Comparison of ENCODE assay signal across 21 cellular contexts in the genomic region with DNA sequence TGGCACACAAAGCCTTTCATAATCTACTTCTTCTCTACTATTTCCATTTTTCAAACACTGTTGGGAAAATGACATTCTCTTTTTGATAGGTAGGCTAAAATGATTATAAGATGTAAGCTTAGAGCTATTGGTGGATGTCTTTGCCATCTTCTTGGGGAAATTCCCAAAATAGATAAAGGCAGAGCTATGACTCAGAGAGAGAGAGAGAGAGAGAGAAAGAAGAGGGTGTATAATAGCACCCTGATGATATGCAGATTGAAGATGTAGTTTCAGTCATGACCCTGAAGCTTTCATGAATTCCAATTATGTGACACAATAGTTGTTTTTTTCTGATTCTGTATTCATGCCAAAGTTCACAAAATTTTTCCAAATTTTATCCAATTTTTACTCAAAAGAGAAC.
"Had no signal": no experiment of that assay in that cellular context is flagged by ENCODE, and none has a peak within 500 bp of the region (broad histone marks: within the 10 kb centered on the region; RNA-seq: fewer than 3 reads in every experiment).

No MANE protein-coding gene starts in this region.

- H3K4me1 ChIP-seq: body of pancreas, heart left ventricle, left lung, neural progenitor cell, tibial artery had no signal

- H3K27me3 ChIP-seq: body of pancreas, cardiac muscle cell, left lung, neural progenitor cell, tibial artery had no signal

- H3K4me3 ChIP-seq: body of pancreas, cardiac muscle cell, heart left ventricle, left lung, lung, neural progenitor cell, tibial artery had no signal

- H3K9me3 Mint-ChIP-seq: activated T-helper 2 cell treated with anti-CD3 and anti-CD28 coated beads, Interferon-gamma antibody, Interleukin-2, Interleukin-4, amounts not matched to agents 10 μg/mL and 5 μg/mL and 100 μg/mL, durations not matched to agents 14 hours and 24 hours and 36 hours; naive thymus-derived CD8-positive, alpha-beta T cell; T-cell; T-helper 2 cell treated with Interferon-gamma antibody and Interleukin-4, amounts not matched to agents 5 μg/mL and 100 μg/mL, for 36 hours had no signal

- H3K27ac ChIP-seq: body of pancreas, cardiac muscle cell, heart left ventricle, left lung, neural progenitor cell, tibial artery, WERI-Rb-1 had no signal

- ATAC-seq: body of pancreas; heart left ventricle; left lung; naive thymus-derived CD8-positive, alpha-beta T cell; SK-N-SH treated with all-trans-retinoic acid at 6 μM for 48 hours; T-cell had no signal

- H3K4me1 Mint-ChIP-seq: immature natural killer cell; naive thymus-derived CD8-positive, alpha-beta T cell; T-cell had no signal

- H3K9ac ChIP-seq: neural progenitor cell had no signal

- DNase-seq: activated CD4-positive, alpha-beta T cell treated with anti-CD3 and anti-CD28 coated beads, Interleukin-2, amount 50 U/mL, for 4 hours; activated naive CD4-positive, alpha-beta T cell treated with Interleukin-2 at 50 U/mL for 16 hours; anterior cingulate cortex; body of pancreas; cortex of kidney; heart left ventricle; immature natural killer cell; left lung; naive thymus-derived CD8-positive, alpha-beta T cell; stimulated activated CD4-positive, alpha-beta T cell treated with anti-CD3 and anti-CD28 coated beads, Interleukin-2, amount 100 ng/mL, for 48 hours; stimulated activated naive CD4-positive, alpha-beta T cell treated with Interleukin-2 at 50 U/mL for 16 hours; substantia nigra; T-cell; tibial artery; WERI-Rb-1 had no signal

- H3K4me3 Mint-ChIP-seq: immature natural killer cell; naive thymus-derived CD8-positive, alpha-beta T cell; neural progenitor cell; T-cell; T-helper 2 cell treated with Interferon-gamma antibody and Interleukin-4, amounts not matched to agents 5 μg/mL and 100 μg/mL, for 36 hours had no signal

- H3K36me3 Mint-ChIP-seq: immature natural killer cell; naive thymus-derived CD8-positive, alpha-beta T cell; neural progenitor cell; T-cell had no signal

- H3K9me3 ChIP-seq: body of pancreas, heart left ventricle, left lung, tibial artery had no signal

- H3K36me3 ChIP-seq: cardiac muscle cell, heart left ventricle, left lung, neural progenitor cell, tibial artery, WERI-Rb-1 had no signal

- H3K27ac Mint-ChIP-seq: activated T-helper 2 cell treated with anti-CD3 and anti-CD28 coated beads, Interferon-gamma antibody, Interleukin-2, Interleukin-4, amounts not matched to agents 10 μg/mL and 5 μg/mL and 100 μg/mL, durations not matched to agents 14 hours and 24 hours and 36 hours; immature natural killer cell; naive thymus-derived CD8-positive, alpha-beta T cell; neural progenitor cell; T-cell; T-helper 2 cell treated with Interferon-gamma antibody and Interleukin-4, amounts not matched to agents 5 μg/mL and 100 μg/mL, for 36 hours had no signal
